8 cellular contexts compared by ENCODE assay signal in the genomic region with DNA sequence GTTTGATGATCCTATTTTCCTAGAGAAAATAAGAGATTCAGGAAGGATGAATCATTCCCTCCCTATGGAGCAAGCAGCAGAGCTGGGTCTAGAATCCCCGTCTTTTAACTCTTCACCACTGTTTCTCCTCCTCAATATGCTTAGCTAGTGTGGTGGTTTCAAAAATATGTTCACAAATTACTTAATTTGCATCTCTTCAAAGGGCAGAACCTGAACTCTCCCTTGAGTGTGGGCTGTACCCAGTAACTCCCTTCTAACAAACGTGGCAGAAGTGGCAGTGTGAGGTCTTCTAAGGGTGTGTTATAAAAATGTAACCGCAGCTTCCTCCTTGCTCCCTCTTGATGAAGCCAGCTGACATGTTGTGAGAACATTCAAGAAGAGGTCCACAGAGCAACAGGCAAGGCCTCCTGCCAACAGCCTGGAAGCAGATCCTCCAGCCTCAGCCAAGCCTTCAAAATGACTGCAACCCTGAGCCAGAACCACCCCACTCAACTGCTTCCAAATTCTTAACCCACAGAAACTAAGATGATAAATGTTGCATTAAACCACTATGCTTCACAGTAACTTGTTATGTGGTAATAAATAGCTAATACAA. TPM values are rescaled to one million over a fixed set of nuclear protein-coding genes. Genes with fewer than 3 reads are reported as not detected.
A peak's percentile ranks its signal among the peaks of the same experiment; 100 is the strongest.
DNase-seq lines count a peak whose midpoint lies in the region; ATAC-seq and TF ChIP-seq lines count a peak whose summit lies in the region.

No MANE protein-coding gene starts in this region.

- peaks cover 70 to 97% (median 88%) of the 10 kb centered on the region in 10 experiments for H3K4me1 ChIP-seq in BLaER1 treated with 17β-estradiol and CSF1 and Interleukin-3, amounts not matched to agents 10 nM and 100 nM
- H3K4me1 ChIP-seq in mesodermal cell (ENCODE audit: control insufficient read depth, insufficient read depth, low read length, poor library complexity, severe bottlenecking) = peaks cover 7% of the 10 kb centered on the region

- no peak for TF ChIP-seq CTCF in WI38 (IDR thresholded peaks at IDR 0.05; ENCODE audit: low read depth, low read length)

- peaks cover 5 to 89% (median 48%) of the 10 kb centered on the region in 11 experiments; a peak in 19 of 22 replicates for H4K20me1 ChIP-seq in BLaER1 treated with 17β-estradiol and CSF1 and Interleukin-3, amounts not matched to agents 10 nM and 100 nM

- DNase-seq in HT1080 (ENCODE audit: low read depth) (peak; percentile 92), cerebellar cortex (ENCODE audit: low spot score) (peak; percentile 78), T1000 (lab: John Stamatoyannopoulos, UW) (no peak)
- peak; percentile 13 to 33 for DNase-seq in stimulated activated CD8-positive, alpha-beta memory T cell treated with anti-CD3 and anti-CD28 coated beads, Interleukin-7, amount 100 ng/mL, for 1 hour (ENCODE audit: low read depth in 2 of 2)

- H3K36me3 ChIP-seq in BLaER1 treated with 17β-estradiol and CSF1 and Interleukin-3, amounts not matched to agents 10 nM and 100 nM = no peaks in the 10 kb centered on the region
- H3K36me3 ChIP-seq in mesodermal cell (ENCODE audit: control insufficient read depth, insufficient read depth, low read length) = no peaks in the 10 kb centered on the region

- H3K9me3 ChIP-seq in BLaER1 treated with 17β-estradiol and CSF1 and Interleukin-3, amounts not matched to agents 10 nM and 100 nM (replicated peaks in 1 of 11) = no peaks in the 10 kb centered on the region
- H3K9me3 ChIP-seq in mesodermal cell (ENCODE audit: control insufficient read depth, low read length) = no peaks in the 10 kb centered on the region

- H3K4me2 ChIP-seq in BLaER1 treated with 17β-estradiol and CSF1 and Interleukin-3, amounts not matched to agents 10 nM and 100 nM = peak overlapping the region; percentile 67 to 92 (median 84)

- H3K27ac ChIP-seq in BLaER1 treated with 17β-estradiol and CSF1 and Interleukin-3, amounts not matched to agents 10 nM and 100 nM = peak overlapping the region in 10 of 11 experiments; percentile 30 to 80 (median 70); a peak in 20 of 22 replicates
- H3K27ac ChIP-seq in mesodermal cell (ENCODE audit: low read depth, low read length, severe bottlenecking) = peak overlapping the region; percentile 51

- ATAC-seq in GM21360 (IDR thresholded peaks at IDR 0.05; ENCODE audit: unreplicated experiment) = peak; percentile 91

- 100% methylated on average over 1 of the region's 3 CpGs; no CpG with 5 or more reads in 1 of the 2 experiments for WGBS in mesodermal cell (ENCODE audit: insufficient coverage in 2 of 2), 2 experiments

- H3K9ac ChIP-seq in BLaER1 treated with 17β-estradiol and CSF1 and Interleukin-3, amounts not matched to agents 10 nM and 100 nM = peak overlapping the region in 9 of 11 experiments; percentile 16 to 59 (median 43); a peak in 12 of 22 replicates

- H3K27me3 ChIP-seq in BLaER1 treated with 17β-estradiol and CSF1 and Interleukin-3, amounts not matched to agents 10 nM and 100 nM = no peaks in the 10 kb centered on the region

- H3K4me3 ChIP-seq in BLaER1 treated with 17β-estradiol and CSF1 and Interleukin-3, amounts not matched to agents 10 nM and 100 nM = peak overlapping the region in 2 of 10 experiments; percentile 12 to 47; a peak in 3 of 20 replicates
- H3K4me3 ChIP-seq in WI38 (ENCODE audit: low read depth, low read length) (peak overlapping the region; percentile 40), mesodermal cell (ENCODE audit: extremely low read depth, insufficient read depth, low read length, poor library complexity, severe bottlenecking) (no peak overlapping the region)

RNA-seq across cellular contexts. Expression of a gene that starts 36.6 kb away (rescaled TPM):
- total RNA-seq in HT1080 (2014; rRNA removed; shearing (Covaris generic)) = 28.2 and 32.0 TPM in 2 replicates
- polyA plus RNA-seq in HT1080 (2015; cell fraction: cytosol; rRNA removed) = 31.4 and 36.8 TPM in 2 replicates
- polyA plus RNA-seq in HT1080 (2015; cell fraction: nucleus; rRNA removed) = 35.1 and 35.8 TPM in 2 replicates
- polyA plus RNA-seq in mesodermal cell (2013, experiment 1 of 2) = 53.5 TPM
- polyA plus RNA-seq in mesodermal cell (2013, experiment 2 of 2) = 48.3 TPM
